15 cellular contexts compared by ENCODE assay signal in genomic region chr6:106080106-106081095, GRCh38.
"Had no signal": no experiment of that assay in that cellular context is flagged by ENCODE, and none has a peak within 500 bp of the region (broad histone marks: within the 10 kb centered on the region; RNA-seq: fewer than 3 reads in every experiment).

No MANE protein-coding gene starts in this region.

- DNase-seq: amygdala, cerebellar nuclear complex, erythroblast, hippocampal formation, kidney glomerular epithelial cell, posterior cingulate gyrus, tibial artery had no signal

- H3K36me3 Mint-ChIP-seq: activated naive CD4-positive, alpha-beta T cell treated with anti-CD3 and anti-CD28 coated beads, Interleukin-2, amount 50 U/mL, for 24 hours; mesothelial cell of epicardium had no signal

- ATAC-seq: activated CD4-positive, CD25-positive, alpha-beta regulatory T cell treated with anti-CD3 and anti-CD28 coated beads, Interleukin-2, amount 50 U/mL, for 24 hours had no signal

- H3K27me3 ChIP-seq: neutrophil, vagina had no signal

- H3K27me3 Mint-ChIP-seq: activated naive CD4-positive, alpha-beta T cell treated with anti-CD3 and anti-CD28 coated beads, Interleukin-2, amount 50 U/mL, for 24 hours had no signal

- H3K9me3 ChIP-seq: neutrophil, right atrium auricular region, tibial artery, vagina had no signal

- H3K36me3 ChIP-seq: neutrophil, right atrium auricular region, tibial artery, vagina had no signal

- H3K9me3 Mint-ChIP-seq: activated naive CD4-positive, alpha-beta T cell treated with anti-CD3 and anti-CD28 coated beads, Interleukin-2, amount 50 U/mL, for 24 hours; dendritic cell treated with granulocyte-macrophage colony-stimulating factor and Interleukin-4, amounts not matched to agents 40 ng/mL and 50 ng/mL, for 4 days; mesothelial cell of epicardium had no signal

- H3K27ac Mint-ChIP-seq: activated naive CD4-positive, alpha-beta T cell treated with anti-CD3 and anti-CD28 coated beads, Interleukin-2, amount 50 U/mL, for 24 hours; dendritic cell treated with granulocyte-macrophage colony-stimulating factor and Interleukin-4, amounts not matched to agents 40 ng/mL and 50 ng/mL, for 4 days; mesothelial cell of epicardium had no signal

- H3K4me3 ChIP-seq: right atrium auricular region, skin epidermis, tibial artery, vagina had no signal

- H3K27ac ChIP-seq: neutrophil, right atrium auricular region, tibial artery, vagina had no signal

- H3K4me1 ChIP-seq: tibial artery had no signal

- H3K4me3 Mint-ChIP-seq: activated naive CD4-positive, alpha-beta T cell treated with anti-CD3 and anti-CD28 coated beads, Interleukin-2, amount 50 U/mL, for 24 hours; dendritic cell treated with granulocyte-macrophage colony-stimulating factor and Interleukin-4, amounts not matched to agents 40 ng/mL and 50 ng/mL, for 4 days; mesothelial cell of epicardium had no signal
